In the genomic region with DNA sequence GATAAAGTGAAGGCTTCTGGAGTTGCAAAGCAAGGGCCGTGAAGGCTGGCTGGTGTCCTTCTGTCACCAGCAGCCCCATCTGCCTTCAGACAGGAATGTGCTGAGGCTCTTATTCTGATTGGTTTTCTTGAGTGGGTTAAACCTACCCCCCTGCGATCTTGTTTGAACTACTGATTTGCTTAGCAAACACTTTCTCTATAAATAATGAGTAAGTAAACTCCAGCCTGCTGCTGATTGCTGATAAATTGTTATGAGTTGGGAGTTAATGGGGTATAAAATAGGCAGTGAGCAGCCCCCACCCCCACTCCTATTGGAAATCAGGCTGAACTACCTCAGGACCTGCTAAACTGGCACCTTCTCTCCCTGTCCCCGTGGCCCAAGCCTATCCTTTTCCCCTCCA, we compare ENCODE assay signal across 1 cellular context.
TF ChIP-seq lines count a peak whose summit lies in the region.

No MANE protein-coding gene starts in this region.

TF ChIP-seq in HEK293, 187 proteins besides CTCF, POLR2A, EP300 and RAD21 (continued from another document):
- TF ChIP-seq GLIS1 (tag by site-specific recombination; IDR thresholded peaks at IDR 0.05) (peak; percentile 32; the same call in 1 of the 2 replicates), ZFHX2 (tag by site-specific recombination; conservative IDR thresholded peaks at IDR 0.05) (peak; percentile 23; the same call in 1 of the 2 replicates), ZNF776 (tag by site-specific recombination; IDR thresholded peaks at IDR 0.05; ENCODE audit: borderline replicate concordance) (no peak), KLF10 (tag by site-specific recombination; IDR thresholded peaks at IDR 0.05) (no peak), ZNF133 (tag by site-specific recombination; IDR thresholded peaks at IDR 0.05) (no peak), EGR2 (tag by site-specific recombination; IDR thresholded peaks at IDR 0.05; ENCODE audit: low read depth) (peak; percentile 58; the same call in 1 of the 2 replicates), ZNF112 (tag by site-specific recombination; IDR thresholded peaks at IDR 0.05) (no peak), ZNF10 (tag by site-specific recombination; IDR thresholded peaks at IDR 0.05) (no peak), REPIN1 (tag by site-specific recombination; IDR thresholded peaks at IDR 0.05; ENCODE audit: low read depth) (no peak), ZNF677 (tag by site-specific recombination; IDR thresholded peaks at IDR 0.05) (no peak)
- TF ChIP-seq, protein P1, sequence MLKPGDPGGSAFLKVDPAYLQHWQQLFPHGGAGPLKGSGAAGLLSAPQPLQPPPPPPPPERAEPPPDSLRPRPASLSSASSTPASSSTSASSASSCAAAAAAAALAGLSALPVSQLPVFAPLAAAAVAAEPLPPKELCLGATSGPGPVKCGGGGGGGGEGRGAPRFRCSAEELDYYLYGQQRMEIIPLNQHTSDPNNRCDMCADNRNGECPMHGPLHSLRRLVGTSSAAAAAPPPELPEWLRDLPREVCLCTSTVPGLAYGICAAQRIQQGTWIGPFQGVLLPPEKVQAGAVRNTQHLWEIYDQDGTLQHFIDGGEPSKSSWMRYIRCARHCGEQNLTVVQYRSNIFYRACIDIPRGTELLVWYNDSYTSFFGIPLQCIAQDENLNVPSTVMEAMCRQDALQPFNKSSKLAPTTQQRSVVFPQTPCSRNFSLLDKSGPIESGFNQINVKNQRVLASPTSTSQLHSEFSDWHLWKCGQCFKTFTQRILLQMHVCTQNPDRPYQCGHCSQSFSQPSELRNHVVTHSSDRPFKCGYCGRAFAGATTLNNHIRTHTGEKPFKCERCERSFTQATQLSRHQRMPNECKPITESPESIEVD (tag by site-specific recombination; IDR thresholded peaks at IDR 0.05) = peak; percentile 42; the same call in 1 of the 2 replicates
- TF ChIP-seq, protein P2, sequence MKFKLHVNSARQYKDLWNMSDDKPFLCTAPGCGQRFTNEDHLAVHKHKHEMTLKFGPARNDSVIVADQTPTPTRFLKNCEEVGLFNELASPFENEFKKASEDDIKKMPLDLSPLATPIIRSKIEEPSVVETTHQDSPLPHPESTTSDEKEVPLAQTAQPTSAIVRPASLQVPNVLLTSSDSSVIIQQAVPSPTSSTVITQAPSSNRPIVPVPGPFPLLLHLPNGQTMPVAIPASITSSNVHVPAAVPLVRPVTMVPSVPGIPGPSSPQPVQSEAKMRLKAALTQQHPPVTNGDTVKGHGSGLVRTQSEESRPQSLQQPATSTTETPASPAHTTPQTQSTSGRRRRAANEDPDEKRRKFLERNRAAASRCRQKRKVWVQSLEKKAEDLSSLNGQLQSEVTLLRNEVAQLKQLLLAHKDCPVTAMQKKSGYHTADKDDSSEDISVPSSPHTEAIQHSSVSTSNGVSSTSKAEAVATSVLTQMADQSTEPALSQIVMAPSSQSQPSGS (tag by site-specific recombination; IDR thresholded peaks at IDR 0.05; ENCODE audit: low read depth) = 0 out of 2 replicates have a peak, but pooled peaks have one; percentile 7
- TF ChIP-seq, protein P3, sequence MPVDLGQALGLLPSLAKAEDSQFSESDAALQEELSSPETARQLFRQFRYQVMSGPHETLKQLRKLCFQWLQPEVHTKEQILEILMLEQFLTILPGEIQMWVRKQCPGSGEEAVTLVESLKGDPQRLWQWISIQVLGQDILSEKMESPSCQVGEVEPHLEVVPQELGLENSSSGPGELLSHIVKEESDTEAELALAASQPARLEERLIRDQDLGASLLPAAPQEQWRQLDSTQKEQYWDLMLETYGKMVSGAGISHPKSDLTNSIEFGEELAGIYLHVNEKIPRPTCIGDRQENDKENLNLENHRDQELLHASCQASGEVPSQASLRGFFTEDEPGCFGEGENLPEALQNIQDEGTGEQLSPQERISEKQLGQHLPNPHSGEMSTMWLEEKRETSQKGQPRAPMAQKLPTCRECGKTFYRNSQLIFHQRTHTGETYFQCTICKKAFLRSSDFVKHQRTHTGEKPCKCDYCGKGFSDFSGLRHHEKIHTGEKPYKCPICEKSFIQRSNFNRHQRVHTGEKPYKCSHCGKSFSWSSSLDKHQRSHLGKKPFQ (tag by site-specific recombination; IDR thresholded peaks at IDR 0.05) = 0 out of 2 replicates have a peak, but pooled peaks have one; percentile 20
- TF ChIP-seq, protein P4, sequence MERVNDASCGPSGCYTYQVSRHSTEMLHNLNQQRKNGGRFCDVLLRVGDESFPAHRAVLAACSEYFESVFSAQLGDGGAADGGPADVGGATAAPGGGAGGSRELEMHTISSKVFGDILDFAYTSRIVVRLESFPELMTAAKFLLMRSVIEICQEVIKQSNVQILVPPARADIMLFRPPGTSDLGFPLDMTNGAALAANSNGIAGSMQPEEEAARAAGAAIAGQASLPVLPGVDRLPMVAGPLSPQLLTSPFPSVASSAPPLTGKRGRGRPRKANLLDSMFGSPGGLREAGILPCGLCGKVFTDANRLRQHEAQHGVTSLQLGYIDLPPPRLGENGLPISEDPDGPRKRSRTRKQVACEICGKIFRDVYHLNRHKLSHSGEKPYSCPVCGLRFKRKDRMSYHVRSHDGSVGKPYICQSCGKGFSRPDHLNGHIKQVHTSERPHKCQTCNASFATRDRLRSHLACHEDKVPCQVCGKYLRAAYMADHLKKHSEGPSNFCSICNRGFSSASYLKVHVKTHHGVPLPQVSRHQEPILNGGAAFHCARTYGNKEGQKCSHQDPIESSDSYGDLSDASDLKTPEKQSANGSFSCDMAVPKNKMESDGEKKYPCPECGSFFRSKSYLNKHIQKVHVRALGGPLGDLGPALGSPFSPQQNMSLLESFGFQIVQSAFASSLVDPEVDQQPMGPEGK (tag by site-specific recombination; IDR thresholded peaks at IDR 0.05) = no peak
